In genomic region chr4:77126844-77127614, GRCh38 we compare ENCODE assay signal across 10 cellular contexts. TPM values are rescaled to one million over a fixed set of nuclear protein-coding genes. Genes with fewer than 3 reads are reported as not detected.
DNase-seq lines count a peak whose midpoint lies in the region; ATAC-seq and TF ChIP-seq lines count a peak whose summit lies in the region.
"Had no signal": no experiment of that assay in that cellular context is flagged by ENCODE, and none has a peak within 500 bp of the region (broad histone marks: within the 10 kb centered on the region; RNA-seq: fewer than 3 reads in every experiment).

No MANE protein-coding gene starts in this region.

- peaks cover 11% of the 10 kb centered on the region for H3K4me1 ChIP-seq in CD4-positive, alpha-beta memory T cell (ENCODE audit: insufficient read depth, low read length)

- POLR2A ChIA-PET in CD4-positive, alpha-beta memory T cell (lab: Charles Lee; ENCODE audit: partially characterized antibody) = interaction anchor here (1.1 to 1.8 kb wide), 2 partner anchors 11 to 31 kb away, joined by 3 to 4 read pairs; no protein-coding TSS in a partner anchor

- no peak overlapping the region for H3K4me3 ChIP-seq in CD4-positive, alpha-beta memory T cell (ENCODE audit: low read length in 2 of 2)

- H3K27me3 ChIP-seq in CD4-positive, alpha-beta memory T cell (ENCODE audit: insufficient read depth, low read length) = no peaks in the 10 kb centered on the region

- H3K4me1 Mint-ChIP-seq in CD4-positive, alpha-beta memory T cell = peaks cover 2 to 17% (median 7%) of the 10 kb centered on the region in 4 donors
- H3K4me1 Mint-ChIP-seq in effector memory CD8-positive, alpha-beta T cell (ENCODE audit: low read depth in 2 of 2) = peaks cover 0 to 4% of the 10 kb centered on the region in 2 donors
- peaks cover 25% of the 10 kb centered on the region for H3K4me1 Mint-ChIP-seq in type B pancreatic cell (ENCODE audit: unreplicated experiment)

- ATAC-seq in GM21423 (IDR thresholded peaks at IDR 0.05; ENCODE audit: unreplicated experiment) = peak; percentile 87
- ATAC-seq in HG03520 (IDR thresholded peaks at IDR 0.05; ENCODE audit: unreplicated experiment) = peak; percentile 77
- peak; percentile 53 for ATAC-seq in effector memory CD8-positive, alpha-beta T cell (replicated peaks)

- DNase-seq in CD4-positive, alpha-beta memory T cell = no peak
- DNase-seq in effector memory CD8-positive, alpha-beta T cell = no peak
- no peak for DNase-seq in retina
- no peak for DNase-seq in type B pancreatic cell (ENCODE audit: extremely low spot score, unreplicated experiment)
- DNase-seq in stimulated activated naive CD4-positive, alpha-beta T cell treated with Interleukin-2 at 50 U/mL for 16 hours (lab: John Stamatoyannopoulos, UW) = no peak
- DNase-seq in activated CD8-positive, alpha-beta memory T cell treated with anti-CD3 and anti-CD28 coated beads for 24 hours = no peak
- DNase-seq: DND-41, NCI-H748 treated with DMSO at 0.1 percent for 48 hours had no signal

- H3K27ac Mint-ChIP-seq in CD4-positive, alpha-beta memory T cell = peak overlapping the region in 4 of 7 donors; percentile 0 to 69 (median 2)
- H3K27ac Mint-ChIP-seq in effector memory CD8-positive, alpha-beta T cell = no peak overlapping the region
- H3K27ac Mint-ChIP-seq in type B pancreatic cell = no peak overlapping the region

- H3K27me3 Mint-ChIP-seq in CD4-positive, alpha-beta memory T cell = peaks cover 3 to 5% of the 10 kb centered on the region in 2 donors
- H3K27me3 Mint-ChIP-seq in effector memory CD8-positive, alpha-beta T cell = peaks cover 22 to 39% of the 10 kb centered on the region in 2 donors
- H3K27me3 Mint-ChIP-seq in type B pancreatic cell = no peaks in the 10 kb centered on the region

- peaks cover 0 to 8% (median 0%) of the 10 kb centered on the region in 8 donors for H3K9me3 Mint-ChIP-seq in CD4-positive, alpha-beta memory T cell
- H3K9me3 Mint-ChIP-seq in effector memory CD8-positive, alpha-beta T cell = no peaks in the 10 kb centered on the region
- H3K9me3 Mint-ChIP-seq in type B pancreatic cell = no peaks in the 10 kb centered on the region

- no peak for TF ChIP-seq CTCF in type B pancreatic cell (conservative IDR thresholded peaks at IDR 0.05)

- no peak overlapping the region for H3K27ac ChIP-seq in CD4-positive, alpha-beta memory T cell (ENCODE audit: low read depth, low read length)

- CTCF ChIA-PET in CD4-positive, alpha-beta memory T cell (lab: Charles Lee; ENCODE audit: partially characterized antibody) = interaction anchor here (1.1 to 3.0 kb wide), 3 partner anchors 32 to 82 kb away, joined by 3 to 14 read pairs (median 3); no protein-coding TSS in a partner anchor

- H3K36me3 Mint-ChIP-seq in CD4-positive, alpha-beta memory T cell = no peaks in the 10 kb centered on the region
- peaks cover 4% of the 10 kb centered on the region for H3K36me3 Mint-ChIP-seq in effector memory CD8-positive, alpha-beta T cell (ENCODE audit: insufficient read depth)
- H3K36me3 Mint-ChIP-seq in type B pancreatic cell = no peaks in the 10 kb centered on the region

- no peaks in the 10 kb centered on the region for H3K9me3 ChIP-seq in CD4-positive, alpha-beta memory T cell (ENCODE audit: control insufficient read depth in 1 of 2, low read length in 2 of 2)

- no peak overlapping the region for H3K4me3 Mint-ChIP-seq in CD4-positive, alpha-beta memory T cell
- H3K4me3 Mint-ChIP-seq in effector memory CD8-positive, alpha-beta T cell = no peak overlapping the region
- H3K4me3 Mint-ChIP-seq in type B pancreatic cell = no peak overlapping the region

- no peaks in the 10 kb centered on the region for H3K36me3 ChIP-seq in CD4-positive, alpha-beta memory T cell (ENCODE audit: insufficient read depth, low read length)

- intact Hi-C loops in CD4-positive, alpha-beta memory T cell (cut with micrococcal nuclease) = no loop called here

RNA-seq across cellular contexts. Expression of gene CCNG2, which starts 30.0 kb away (rescaled TPM):
- total RNA-seq in CD4-positive, alpha-beta memory T cell = 10 to 100 TPM; 22.2 to 22.9 TPM
- polyA plus RNA-seq in CD4-positive, alpha-beta memory T cell = 10 to 100 TPM; 17.0 to 18.3 TPM
- 53.0 and 67.9 TPM in 2 replicates for total RNA-seq in type B pancreatic cell (ENCODE audit: low replicate concordance)

RNA-seq across cellular contexts. Expression of gene CCNI, which starts 51.2 kb away (rescaled TPM):
- 100 to 1,000 TPM; 353 to 360 TPM for total RNA-seq in CD4-positive, alpha-beta memory T cell
- 100 to 1,000 TPM; 226 to 370 TPM for polyA plus RNA-seq in CD4-positive, alpha-beta memory T cell
- 220 and 270 TPM in 2 replicates for total RNA-seq in type B pancreatic cell (ENCODE audit: low replicate concordance)

Comparison
In these comparisons a context has a peak if more than half of its experiments do, and no peak if none do; other contexts are left out.
1. H3K27ac Mint-ChIP-seq: peak in CD4-positive, alpha-beta memory T cell (4 of 7); none in effector memory CD8-positive, alpha-beta T cell (0 of 2) and type B pancreatic cell (single experiment).
2. Peak in every context shown above with its lines, with median percentiles within 50 percentile points of each other: ATAC-seq.